ENCODE assay signal across 19 cellular contexts in genomic region chr14:102761206-102761605, GRCh38. TPM values are rescaled to one million over a fixed set of nuclear protein-coding genes. Genes with fewer than 3 reads are reported as not detected.
DNase-seq lines count a peak whose midpoint lies in the region; ATAC-seq and TF ChIP-seq lines count a peak whose summit lies in the region.
"Had no signal": no experiment of that assay in that cellular context is flagged by ENCODE, and none has a peak within 500 bp of the region (broad histone marks: within the 10 kb centered on the region; RNA-seq: fewer than 3 reads in every experiment).

No MANE protein-coding gene starts in this region.

- ATAC-seq in Right ventricle myocardium inferior: no peak
- ATAC-seq in WTC11: no peak
- ATAC-seq: CD8-positive, alpha-beta T cell had no signal

- CTCF ChIA-PET in WTC11 (lab: Charles Lee): interaction anchor here (0.7 to 3.7 kb wide), 6 partner anchors 12 to 237 kb away, joined by 3 to 33 read pairs (median 6); no protein-coding TSS in a partner anchor

- intact Hi-C loops in Right ventricle myocardium inferior (cut with DNase I): no loop called here
- intact Hi-C loops in cardiac septum (cut with DNase I): no loop called here

- no peak overlapping the region for H3K4me3 ChIP-seq in parathyroid adenoma (ENCODE audit: low read depth, low read length)

- no peak overlapping the region for H3K4me2 ChIP-seq in parathyroid adenoma (ENCODE audit: low read length)

- no peaks in the 10 kb centered on the region for H3K36me3 Mint-ChIP-seq in WTC11
- H3K36me3 Mint-ChIP-seq: CD8-positive, alpha-beta T cell had no signal

- no peaks in the 10 kb centered on the region for H3K79me2 ChIP-seq in parathyroid adenoma

- TF ChIP-seq CTCF in WTC11 (IDR thresholded peaks at IDR 0.05) (no peak), parathyroid adenoma (IDR thresholded peaks at IDR 0.05) (no peak)

- H3K4me3 Mint-ChIP-seq in WTC11: no peak overlapping the region
- H3K4me3 Mint-ChIP-seq: CD8-positive, alpha-beta T cell had no signal

- DNase-seq in Right ventricle myocardium inferior (ENCODE audit: missing footprints) (peak; percentile 17), cardiac septum (ENCODE audit: low spot score) (no peak), WTC11 (ENCODE audit: low spot score) (no peak), left kidney (ENCODE audit: low read depth, low spot score) (peak; percentile 39), T-helper 2 cell (no peak), HPDE6-E6E7 (ENCODE audit: extremely low spot score) (no peak), H4 (ENCODE audit: low spot score) (no peak)
- DNase-seq: C1 segment of cervical spinal cord; CD8-positive, alpha-beta T cell; HCEC 1CT; KBM-7; MM.1S; NCI-H1092; NCI-H1436 treated with DMSO at 0.1 percent for 48 hours; NCI-H1930; NCI-H2227 treated with DMSO at 0.1 percent for 48 hours; NK-92 treated with Interleukin-12 subunit alpha and Interleukin-12 subunit beta, amount 100 ng/mL, for 24 hours had no signal

- no peaks in the 10 kb centered on the region for H3K9me3 ChIP-seq in parathyroid adenoma (ENCODE audit: control insufficient read depth, low read length)

- H3K27me3 ChIP-seq in parathyroid adenoma (ENCODE audit: control insufficient read depth, insufficient read depth, low read length): no peaks in the 10 kb centered on the region

- no peaks in the 10 kb centered on the region for H3K4me1 ChIP-seq in parathyroid adenoma

- peaks cover 32% of the 10 kb centered on the region for H3K4me1 Mint-ChIP-seq in WTC11

- peak overlapping the region; percentile 65 for H2AFZ ChIP-seq in parathyroid adenoma

- no peaks in the 10 kb centered on the region for H3K27me3 Mint-ChIP-seq in WTC11 (ENCODE audit: low read depth)

- no peak overlapping the region for H3K9ac ChIP-seq in parathyroid adenoma

- no peak overlapping the region; the same call in 1 of the 2 replicates for H3K27ac Mint-ChIP-seq in WTC11
- H3K27ac Mint-ChIP-seq: CD8-positive, alpha-beta T cell had no signal

- no peaks in the 10 kb centered on the region; the same call in 1 of the 2 replicates for H3K9me3 Mint-ChIP-seq in WTC11
- H3K9me3 Mint-ChIP-seq: CD8-positive, alpha-beta T cell had no signal

- H3K36me3 ChIP-seq in parathyroid adenoma (ENCODE audit: control insufficient read depth, insufficient read depth, low read length): no peaks in the 10 kb centered on the region

- H3K27ac ChIP-seq in parathyroid adenoma: no peak overlapping the region
- H3K27ac ChIP-seq: 22Rv1 had no signal

- POLR2A ChIA-PET in WTC11 (lab: Charles Lee): no interaction called here

TF ChIP-seq in WTC11, 78 proteins besides CTCF, POLR2A, EP300 and RAD21:
- TF ChIP-seq ZSCAN18 (CRISPR knock-in tag; IDR thresholded peaks at IDR 0.05): no peak
- 0 out of 2 replicates have a peak, but pooled peaks have one; percentile 10 for TF ChIP-seq SP1 (CRISPR knock-in tag; conservative IDR thresholded peaks at IDR 0.05)
TF ChIP-seq in WTC11: peak in this region for 1.

RNA-seq across cellular contexts. Expression of gene TRAF3, which starts 16.0 kb away (rescaled TPM):
- 11.3 TPM for total RNA-seq in Right ventricle myocardium inferior
- total RNA-seq in cardiac septum: 12.5 TPM
- 8.2 to 11.2 TPM (median 9.6 TPM) in 3 replicates for total RNA-seq in WTC11 (2021)
- 15.2 and 16.4 TPM in 2 replicates for total RNA-seq in H4 (2014; rRNA removed; shearing (Covaris generic))

Comparison
In these comparisons a context has a peak if more than half of its experiments do, and no peak if none do; other contexts are left out.
1. DNase-seq: peak in Right ventricle myocardium inferior (single experiment) and left kidney (single experiment); none in cardiac septum (single experiment), WTC11 (single experiment), T-helper 2 cell (0 of 5), HPDE6-E6E7 (single experiment) and H4 (single experiment).